In the genomic region with DNA sequence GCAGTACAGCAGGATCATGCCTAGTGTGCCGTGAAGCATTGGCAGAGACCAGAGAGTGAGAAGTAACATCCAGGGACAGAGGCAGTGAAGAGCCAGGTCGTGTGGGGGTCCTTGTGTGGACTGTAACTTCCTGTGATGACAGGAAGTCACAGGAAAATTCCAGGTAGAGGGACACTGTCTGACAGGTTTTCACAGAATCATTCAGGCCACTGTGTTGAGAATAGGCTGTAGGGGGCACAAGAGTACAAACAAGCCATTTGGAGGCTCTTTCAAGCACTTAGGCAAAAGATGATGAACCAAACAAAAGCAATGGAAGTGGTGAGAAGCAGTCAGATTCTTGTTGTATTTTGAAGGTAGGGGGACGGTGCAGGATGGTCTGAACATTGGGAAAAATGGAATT, we compare ENCODE assay signal across 9 cellular contexts. TPM values are rescaled to one million over a fixed set of nuclear protein-coding genes. Genes with fewer than 3 reads are reported as not detected.
DNase-seq lines count a peak whose midpoint lies in the region; ATAC-seq and TF ChIP-seq lines count a peak whose summit lies in the region.
"Had no signal": no experiment of that assay in that cellular context is flagged by ENCODE, and none has a peak within 500 bp of the region (broad histone marks: within the 10 kb centered on the region; RNA-seq: fewer than 3 reads in every experiment).

No MANE protein-coding gene starts in this region.

- H3K27me3 Mint-ChIP-seq in T-helper 17 cell: no peaks in the 10 kb centered on the region
- H3K27me3 Mint-ChIP-seq in glutamatergic neuron (ENCODE audit: unreplicated experiment): no peaks in the 10 kb centered on the region
- no peaks in the 10 kb centered on the region for H3K27me3 Mint-ChIP-seq in activated naive CD8-positive, alpha-beta T cell treated with anti-CD3 and anti-CD28 coated beads for 36 hours

- TF ChIP-seq CTCF in GM12873 (IDR thresholded peaks at IDR 0.05; ENCODE audit: insufficient read depth, low read depth, low read length, missing control alignments): peak; percentile 55
- TF ChIP-seq CTCF in glutamatergic neuron (IDR thresholded peaks at IDR 0.05; ENCODE audit: partially characterized antibody, unreplicated experiment): peak; percentile 14

- no peaks in the 10 kb centered on the region for H3K9me3 Mint-ChIP-seq in glutamatergic neuron (ENCODE audit: unreplicated experiment)
- no peaks in the 10 kb centered on the region for H3K9me3 Mint-ChIP-seq in activated naive CD8-positive, alpha-beta T cell treated with anti-CD3 and anti-CD28 coated beads for 36 hours

- no peaks in the 10 kb centered on the region for H3K9me3 ChIP-seq in T-helper 17 cell (ENCODE audit: control insufficient read depth, low read length, poor library complexity, severe bottlenecking)
- H3K9me3 ChIP-seq: HAP-1 had no signal

- H3K4me1 Mint-ChIP-seq in T-helper 17 cell (no peaks in the 10 kb centered on the region), glutamatergic neuron (ENCODE audit: low read depth, unreplicated experiment) (no peaks in the 10 kb centered on the region)
- no peaks in the 10 kb centered on the region for H3K4me1 Mint-ChIP-seq in activated naive CD8-positive, alpha-beta T cell treated with anti-CD3 and anti-CD28 coated beads for 36 hours

- H3K27ac Mint-ChIP-seq in T-helper 17 cell (no peak overlapping the region), glutamatergic neuron (ENCODE audit: unreplicated experiment) (no peak overlapping the region)
- H3K27ac Mint-ChIP-seq in activated naive CD8-positive, alpha-beta T cell treated with anti-CD3 and anti-CD28 coated beads for 36 hours: no peak overlapping the region

- H3K36me3 Mint-ChIP-seq in T-helper 17 cell (ENCODE audit: low read depth): no peaks in the 10 kb centered on the region
- no peaks in the 10 kb centered on the region for H3K36me3 Mint-ChIP-seq in glutamatergic neuron (ENCODE audit: unreplicated experiment)
- H3K36me3 Mint-ChIP-seq in activated naive CD8-positive, alpha-beta T cell treated with anti-CD3 and anti-CD28 coated beads for 36 hours: peaks cover 6% of the 10 kb centered on the region

- H3K4me3 Mint-ChIP-seq in T-helper 17 cell (no peak overlapping the region), glutamatergic neuron (ENCODE audit: unreplicated experiment) (no peak overlapping the region)
- no peak overlapping the region for H3K4me3 Mint-ChIP-seq in activated naive CD8-positive, alpha-beta T cell treated with anti-CD3 and anti-CD28 coated beads for 36 hours

- peak; percentile 48 for ATAC-seq in T-helper 17 cell

- DNase-seq in AG08396 (ENCODE audit: low spot score): peak; percentile 23
- DNase-seq in T-helper 17 cell: no peak
- no peak for DNase-seq in glutamatergic neuron
- peak; percentile 16 for DNase-seq in putamen (ENCODE audit: low spot score)
- no peak for DNase-seq in GF-D8 (lab: John Stamatoyannopoulos, UW)
- DNase-seq in activated T-cell treated with anti-CD3 and anti-CD28 coated beads, Interleukin-2, amount 50 U/mL, for 1 hour: no peak
- DNase-seq in activated naive CD8-positive, alpha-beta T cell treated with anti-CD3 and anti-CD28 coated beads for 36 hours: no peak

RNA-seq across cellular contexts. Expression of gene N4BP2L1, which starts 46.4 kb away (rescaled TPM):
- total RNA-seq in T-helper 17 cell: 10 to 100 TPM; 37.8 to 45.9 TPM
- 1.9 TPM for total RNA-seq in glutamatergic neuron (ENCODE audit: unreplicated experiment)
- 10 to 100 TPM; 14.6 to 15.7 TPM for total RNA-seq in activated naive CD8-positive, alpha-beta T cell treated with anti-CD3 and anti-CD28 coated beads for 36 hours

Comparison
In these comparisons a context has a peak if more than half of its experiments do, and no peak if none do; other contexts are left out.
1. DNase-seq: peak in AG08396 (single experiment) and putamen (single experiment); none in T-helper 17 cell (0 of 3), glutamatergic neuron (single experiment), GF-D8 (single experiment), activated T-cell treated with anti-CD3 and anti-CD28 coated beads, Interleukin-2, amount 50 U/mL, for 1 hour (single experiment) and activated naive CD8-positive, alpha-beta T cell treated with anti-CD3 and anti-CD28 coated beads for 36 hours (single experiment).